ENCODE assay signal across 13 cellular contexts in genomic region chr10:844552-844951, GRCh38.
DNase-seq lines count a peak whose midpoint lies in the region; ATAC-seq and TF ChIP-seq lines count a peak whose summit lies in the region.
"Had no signal": no experiment of that assay in that cellular context is flagged by ENCODE, and none has a peak within 500 bp of the region (broad histone marks: within the 10 kb centered on the region; RNA-seq: fewer than 3 reads in every experiment).

No MANE protein-coding gene starts in this region.

- no peak; the same call in 1 of the 2 replicates for ATAC-seq in IMR-90 (ENCODE audit: low read depth)
- no peak for ATAC-seq in GM23338
- no peak for ATAC-seq in GM18909 (IDR thresholded peaks at IDR 0.05; ENCODE audit: poor library complexity, unreplicated experiment)
- ATAC-seq: naive thymus-derived CD4-positive, alpha-beta T cell had no signal

- H4K20me1 ChIP-seq in IMR-90 (ENCODE audit: insufficient read depth, low read length) (peaks cover 56% of the 10 kb centered on the region), GM23338 (replicated peaks; ENCODE audit: insufficient read depth) (peaks cover 31% of the 10 kb centered on the region)

- H3K27ac Mint-ChIP-seq in CD14-positive monocyte (peak overlapping the region in 4 of 7 donors; percentile 5 to 67 (median 48)), GM23338 (no peak overlapping the region)

- H4K5ac ChIP-seq in IMR-90 (ENCODE audit: low read depth, low read length), result no peak overlapping the region

- H3K4ac ChIP-seq in IMR-90 (ENCODE audit: low read depth, low read length), result no peak overlapping the region; the same call in 1 of the 2 replicates

- DNase-seq in CD14-positive monocyte (ENCODE audit: low spot score), result no peak
- peak; percentile 37 for DNase-seq in IMR-90
- peak; percentile 57 for DNase-seq in choroid plexus epithelial cell (ENCODE audit: low read depth)
- DNase-seq in myocyte (ENCODE audit: low read depth), result peak; percentile 81
- DNase-seq in ascending aorta (ENCODE audit: low spot score in 2 of 2), result no peak
- DNase-seq in NCI-H526 (lab: John Stamatoyannopoulos, UW), result no peak
- DNase-seq in GM23338 (ENCODE audit: low spot score), result no peak
- DNase-seq: activated CD4-positive, alpha-beta T cell treated with anti-CD3 and anti-CD28 coated beads, Interleukin-2, amount 50 U/mL, for 1 hour; naive thymus-derived CD4-positive, alpha-beta T cell; NCI-H2107 had no signal

- TF ChIP-seq POLR2A in IMR-90 (IDR thresholded peaks at IDR 0.05; ENCODE audit: low read depth, low read length), result no peak

- H2AK5ac ChIP-seq in IMR-90 (ENCODE audit: low read depth, low read length), result no peak overlapping the region

- no peak overlapping the region for H2BK15ac ChIP-seq in IMR-90 (ENCODE audit: low read depth, low read length)

- H2AFZ ChIP-seq in IMR-90 (replicated peaks; ENCODE audit: low read length, poor library complexity) (no peak overlapping the region), GM23338 (no peak overlapping the region)

- no peaks in the 10 kb centered on the region for H3F3A ChIP-seq in GM23338 (replicated peaks; ENCODE audit: low read depth)

- H3K4me3 Mint-ChIP-seq in CD14-positive monocyte (no peak overlapping the region), GM23338 (no peak overlapping the region)
- H3K4me3 Mint-ChIP-seq: naive thymus-derived CD4-positive, alpha-beta T cell had no signal

- peaks cover 50 to 76% of the 10 kb centered on the region in 2 experiments for H3K79me1 ChIP-seq in IMR-90 (ENCODE audit: low read depth in 1 of 2, low read length in 2 of 2)

- POLR2A ChIA-PET in IMR-90 (lab: Charles Lee; ENCODE audit: unreplicated experiment), result no interaction called here

- H2AK9ac ChIP-seq in IMR-90 (replicated peaks; ENCODE audit: low read depth, low read length, poor library complexity), result no peak overlapping the region

- no peak overlapping the region for H2BK5ac ChIP-seq in IMR-90 (ENCODE audit: low read depth, low read length, poor library complexity, severe bottlenecking)

- H3K79me2 ChIP-seq in GM23338 (replicated peaks; ENCODE audit: insufficient read depth), result peaks cover 81% of the 10 kb centered on the region

- H3K27me3 Mint-ChIP-seq in CD14-positive monocyte (ENCODE audit: low read depth in 3 of 3) (peaks cover 0 to 2% (median 0%) of the 10 kb centered on the region in 3 donors), GM23338 (ENCODE audit: insufficient read depth, low read depth, poor library complexity) (peaks cover 11% of the 10 kb centered on the region)
- H3K27me3 Mint-ChIP-seq: naive thymus-derived CD4-positive, alpha-beta T cell had no signal

- TF ChIP-seq CTCF in CD14-positive monocyte (IDR thresholded peaks at IDR 0.05), result no peak
- no peak for TF ChIP-seq CTCF in IMR-90 (conservative IDR thresholded peaks at IDR 0.05; ENCODE audit: low read depth, low read length)
- no peak for TF ChIP-seq CTCF in choroid plexus epithelial cell (conservative IDR thresholded peaks at IDR 0.05; ENCODE audit: low read depth, low read length)
- TF ChIP-seq CTCF in ascending aorta (IDR thresholded peaks at IDR 0.05), result no peak
- TF ChIP-seq CTCF in GM23338 (conservative IDR thresholded peaks at IDR 0.05; ENCODE audit: low read depth in 2 of 2), result no peak

- H3K9me2 ChIP-seq in GM23338 (ENCODE audit: insufficient read depth), result no peaks in the 10 kb centered on the region

- H3K4me2 ChIP-seq in IMR-90 (ENCODE audit: low read depth, low read length) (no peak overlapping the region), GM23338 (no peak overlapping the region)

- H3K27me3 ChIP-seq in IMR-90 (ENCODE audit: control insufficient read depth, insufficient read depth, low read length) (no peaks in the 10 kb centered on the region), ascending aorta (no peaks in the 10 kb centered on the region), GM23338 (ENCODE audit: insufficient read depth) (no peaks in the 10 kb centered on the region)

- peaks cover 23% of the 10 kb centered on the region for H3K4me1 Mint-ChIP-seq in CD14-positive monocyte
- peaks cover 10% of the 10 kb centered on the region; the same call in 2 of the 3 replicates for H3K4me1 Mint-ChIP-seq in GM23338

- H3K4me3 ChIP-seq in IMR-90 (ENCODE audit: insufficient read depth, low read depth, low read length) (no peak overlapping the region), choroid plexus epithelial cell (ENCODE audit: low read depth, low read length) (no peak overlapping the region), ascending aorta (no peak overlapping the region), GM23338 (no peak overlapping the region)
- H3K4me3 ChIP-seq: SK-N-MC, thoracic aorta had no signal

- H3K9me3 Mint-ChIP-seq in CD14-positive monocyte (no peaks in the 10 kb centered on the region), GM23338 (no peaks in the 10 kb centered on the region)

- WGBS in IMR-90 (ENCODE audit: extremely low coverage in 2 of 2, insufficient read length in 1 of 2), 2 experiments, result no CpG with 5 or more reads among the region's 8 CpGs

- CTCF ChIA-PET in IMR-90 (lab: Yijun Ruan, JAX), result no interaction called here

- in situ Hi-C loops in IMR-90 (cut with MboI; ENCODE audit: low sequenced_read_pairs), result no loop called here

- H3K36me3 Mint-ChIP-seq in CD14-positive monocyte (peaks cover 65 to 83% of the 10 kb centered on the region in 2 donors), GM23338 (ENCODE audit: low read depth) (peaks cover 36% of the 10 kb centered on the region)

- BruUV-seq in IMR-90 (replicated peaks; lab: Mats Ljungman, UMichigan), result no TSS peak

- peaks cover 24% of the 10 kb centered on the region for H3K9me1 ChIP-seq in IMR-90 (ENCODE audit: insufficient read depth, low read length)

- no peak overlapping the region for H4K8ac ChIP-seq in IMR-90 (ENCODE audit: low read depth in 2 of 2, low read length in 2 of 2)

- H3K36me3 ChIP-seq in IMR-90 (ENCODE audit: control insufficient read depth, insufficient read depth, low read length) (peaks cover 48% of the 10 kb centered on the region), ascending aorta (peaks cover 25 to 44% of the 10 kb centered on the region in 2 donors), GM23338 (ENCODE audit: insufficient read depth) (peaks cover 19% of the 10 kb centered on the region)

- H3K27ac ChIP-seq in IMR-90 (ENCODE audit: insufficient read depth, low read length) (no peak overlapping the region), ascending aorta (no peak overlapping the region), GM23338 (ENCODE audit: low read depth) (no peak overlapping the region)
- H3K27ac ChIP-seq: SK-N-MC, thoracic aorta had no signal

- H3K9ac ChIP-seq in IMR-90 (ENCODE audit: low read depth, low read length), result no peak overlapping the region

- no peak overlapping the region for H3K14ac ChIP-seq in IMR-90 (replicated peaks; ENCODE audit: low read depth, low read length)

- no peak overlapping the region for H2BK20ac ChIP-seq in IMR-90 (ENCODE audit: low read depth, low read length)

- H4K91ac ChIP-seq in IMR-90 (ENCODE audit: insufficient read depth, low read depth, low read length), result no peak overlapping the region

- H3K56ac ChIP-seq in IMR-90 (ENCODE audit: extremely low read depth, insufficient read depth, low read length), result no peak overlapping the region

- H3K18ac ChIP-seq in IMR-90 (ENCODE audit: low read depth, low read length), result no peak overlapping the region

- H3K23ac ChIP-seq in IMR-90 (ENCODE audit: low read depth, low read length), result no peak overlapping the region

- no peaks in the 10 kb centered on the region for H3K9me3 ChIP-seq in IMR-90 (ENCODE audit: control insufficient read depth, insufficient read depth, low read length)
- no peaks in the 10 kb centered on the region for H3K9me3 ChIP-seq in ascending aorta
- H3K9me3 ChIP-seq: thoracic aorta had no signal

- no peak overlapping the region for H2BK120ac ChIP-seq in IMR-90 (ENCODE audit: low read depth, low read length)

- TF ChIP-seq RAD21 in IMR-90 (IDR thresholded peaks at IDR 0.05; ENCODE audit: low read length), result no peak

- dilution Hi-C loops in IMR-90 (cut with HindIII; ENCODE audit: low sequenced_read_pairs, unreplicated experiment), result no loop called here

- peaks cover 7% of the 10 kb centered on the region for H3K4me1 ChIP-seq in IMR-90 (ENCODE audit: control insufficient read depth, insufficient read depth, low read length)
- H3K4me1 ChIP-seq in ascending aorta, result peaks cover 0 to 4% of the 10 kb centered on the region in 2 donors
- no peaks in the 10 kb centered on the region for H3K4me1 ChIP-seq in GM23338 (ENCODE audit: insufficient read depth)

- intact Hi-C loops in CD14-positive monocyte (cut with micrococcal nuclease), result no loop called here
- intact Hi-C loops in IMR-90 (cut with micrococcal nuclease), result no loop called here
- intact Hi-C loops in ascending aorta (cut with DNase I), result no loop called here

TF ChIP-seq in IMR-90, 13 proteins besides CTCF, POLR2A, EP300 and RAD21 (continues in another document):
- no peak for TF ChIP-seq MAFK (IDR thresholded peaks at IDR 0.05; ENCODE audit: low read depth, low read length)
- no peak for TF ChIP-seq USF2 (IDR thresholded peaks at IDR 0.05; ENCODE audit: low read depth, low read length)

TF ChIP-seq in GM23338, 12 proteins besides CTCF, POLR2A, EP300 and RAD21 (continues in another document):
- TF ChIP-seq ZNF114 (CRISPR knock-in tag; IDR thresholded peaks at IDR 0.05) (no peak), JUNB (IDR thresholded peaks at IDR 0.05; ENCODE audit: unreplicated experiment) (no peak), STAT1 (IDR thresholded peaks at IDR 0.05; ENCODE audit: unreplicated experiment) (no peak)

Comparison
In these comparisons a context has a peak if more than half of its experiments do, and no peak if none do; other contexts are left out.
1. DNase-seq: peak in IMR-90 (single experiment), choroid plexus epithelial cell (single experiment) and myocyte (single experiment); none in CD14-positive monocyte (single experiment), ascending aorta (0 of 2), NCI-H526 (0 of 2) and GM23338 (single experiment).